ENCODE assay signal across 11 cellular contexts in the genomic region with DNA sequence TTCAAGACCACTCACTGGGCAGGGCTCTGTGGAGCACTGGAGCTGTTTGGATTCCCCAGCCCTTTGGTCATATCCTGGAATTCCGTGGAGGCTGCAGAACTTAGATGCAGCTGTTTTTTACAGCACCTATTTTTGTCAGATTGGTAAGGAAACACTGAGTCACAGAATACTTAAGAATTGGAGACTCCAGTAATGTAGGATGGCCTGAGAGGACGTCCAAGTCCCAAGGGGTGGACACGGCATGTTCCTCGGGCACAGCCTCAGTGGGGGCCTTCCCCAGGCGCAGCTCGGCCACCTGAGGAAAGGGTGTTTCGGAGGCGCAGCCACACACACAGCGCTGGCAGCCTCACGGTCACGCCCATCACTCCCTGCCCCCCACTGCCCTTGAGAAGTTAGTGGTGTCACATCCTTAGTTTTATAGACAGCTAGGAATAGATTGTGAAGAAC. TPM values are rescaled to one million over a fixed set of nuclear protein-coding genes. Genes with fewer than 3 reads are reported as not detected.
DNase-seq lines count a peak whose midpoint lies in the region; ATAC-seq lines count a peak whose summit lies in the region.
"Had no signal": no experiment of that assay in that cellular context is flagged by ENCODE, and none has a peak within 500 bp of the region (broad histone marks: within the 10 kb centered on the region; RNA-seq: fewer than 3 reads in every experiment).

No MANE protein-coding gene starts in this region.

- H3K9me3 Mint-ChIP-seq in T-cell = no peaks in the 10 kb centered on the region

- CTCF ChIA-PET in T-cell (lab: Charles Lee) = no interaction called here

- POLR2A ChIA-PET in T-cell (lab: Charles Lee) = interaction anchor here in 1 of 2 donors (0.6 kb wide), 1 partner anchor 12 kb away, joined by 5 read pairs; no protein-coding TSS in a partner anchor

- no peaks in the 10 kb centered on the region for H3K27me3 Mint-ChIP-seq in T-cell
- H3K27me3 Mint-ChIP-seq: T-helper 17 cell had no signal

- H3K27ac Mint-ChIP-seq in T-cell = peak overlapping the region; percentile 48 to 63
- H3K27ac Mint-ChIP-seq: T-helper 17 cell had no signal

- peaks cover 15 to 31% (median 20%) of the 10 kb centered on the region in 3 donors for H3K4me1 Mint-ChIP-seq in T-cell

- H3K36me3 Mint-ChIP-seq in T-cell = peaks cover 7% of the 10 kb centered on the region

- H3K4me3 Mint-ChIP-seq in T-cell = no peak overlapping the region
- H3K4me3 Mint-ChIP-seq: T-helper 17 cell had no signal

- intact Hi-C loops in sciatic nerve (cut with DNase I) = no loop called here

- DNase-seq in EH (ENCODE audit: low read depth) (peak; percentile 94), T-cell (no peak), glomerular endothelial cell (ENCODE audit: extremely low read depth, low read depth, low spot score) (peak; percentile 83), sciatic nerve (ENCODE audit: low spot score) (no peak)
- DNase-seq: activated naive CD4-positive, alpha-beta T cell treated with anti-CD3 and anti-CD28 coated beads, Interleukin-2, amount 50 U/mL, for 16 hours; NCI-H2107; T-helper 17 cell had no signal

- no peak for ATAC-seq in T-cell (replicated peaks in 1 of 4)
- peak; percentile 35 for ATAC-seq in sciatic nerve
- no peak for ATAC-seq in GM19463 (IDR thresholded peaks at IDR 0.05; ENCODE audit: unreplicated experiment)
- ATAC-seq in GM18868 (IDR thresholded peaks at IDR 0.05; ENCODE audit: unreplicated experiment) = no peak
- no peak for ATAC-seq in HG02938 (IDR thresholded peaks at IDR 0.05; ENCODE audit: unreplicated experiment)
- no peak for ATAC-seq in HG03521 (IDR thresholded peaks at IDR 0.05; ENCODE audit: unreplicated experiment)
- ATAC-seq: T-helper 17 cell had no signal

RNA-seq across cellular contexts. Expression of a gene that starts 14.8 kb away (rescaled TPM):
- total RNA-seq in T-cell (10 to 100 TPM in 4 of 5 donors, 1 to 10 TPM in 1; 7.3 to 18.3 (median 11.1) TPM), glomerular endothelial cell (2.0 and 2.3 TPM in 2 replicates), sciatic nerve (7.6 TPM)

RNA-seq across cellular contexts. Expression of a gene that starts 45.6 kb away (rescaled TPM):
- total RNA-seq in T-cell (10 to 100 TPM; 37.2 to 84.9 (median 70.8) TPM), glomerular endothelial cell (40.4 and 73.7 TPM in 2 replicates), sciatic nerve (59.1 TPM)

Comparison
In these comparisons a context has a peak if more than half of its experiments do, and no peak if none do; other contexts are left out.
1. DNase-seq: peak in EH (single experiment) and glomerular endothelial cell (single experiment); none in T-cell (0 of 34) and sciatic nerve (single experiment).